Comparison of ENCODE assay signal across 8 cellular contexts in the genomic region with DNA sequence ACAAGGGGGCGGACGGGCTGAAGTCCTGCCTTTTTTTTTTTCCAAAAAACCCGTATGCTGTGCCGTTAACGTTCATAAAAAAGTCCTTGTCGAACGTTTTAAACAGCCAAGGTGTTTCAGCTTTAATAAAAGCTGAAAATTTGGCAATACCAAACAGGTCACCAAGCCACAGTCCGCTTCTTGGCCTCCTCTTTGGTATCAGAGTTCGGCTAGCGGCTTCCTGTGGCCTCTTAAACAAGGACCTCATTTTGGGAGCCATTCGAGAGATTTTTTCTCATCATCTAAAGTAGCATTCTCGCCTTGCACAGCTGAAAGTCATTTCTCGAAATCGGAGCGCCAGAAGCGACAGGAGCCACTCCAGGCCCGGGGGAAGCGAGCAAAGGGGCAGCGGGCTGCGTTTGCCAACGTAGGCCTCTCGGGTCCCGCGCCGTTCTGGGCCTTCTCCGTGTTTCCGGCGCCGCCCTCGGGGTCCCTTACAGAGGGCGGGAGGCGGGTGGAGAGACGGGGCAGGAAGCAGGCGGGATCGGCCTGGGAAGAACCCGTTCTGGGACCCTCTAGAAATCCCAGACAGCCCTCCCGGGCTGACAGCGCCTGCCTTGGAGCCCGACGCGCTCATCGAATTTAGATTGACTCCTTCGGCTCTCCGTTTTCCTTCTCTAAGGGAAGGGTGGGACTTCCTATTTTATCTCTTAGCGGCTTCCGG. TPM values are rescaled to one million over a fixed set of nuclear protein-coding genes. Genes with fewer than 3 reads are reported as not detected.
DNase-seq lines count a peak whose midpoint lies in the region; ATAC-seq and TF ChIP-seq lines count a peak whose summit lies in the region.

No MANE protein-coding gene starts in this region.

- H3K27me3 Mint-ChIP-seq in activated CD4-positive, alpha-beta T cell treated with anti-CD3 and anti-CD28 coated beads, Interleukin-2, amount 10 ng/mL, durations not matched to agents 24 days and 14 days: no peaks in the 10 kb centered on the region

- H3K36me3 Mint-ChIP-seq in activated CD4-positive, alpha-beta T cell treated with anti-CD3 and anti-CD28 coated beads, Interleukin-2, amount 10 ng/mL, durations not matched to agents 24 days and 14 days (ENCODE audit: low read depth): peaks cover 39% of the 10 kb centered on the region

- TF ChIP-seq CTCF in lower lobe of right lung (IDR thresholded peaks at IDR 0.05): no peak

- H3K27ac Mint-ChIP-seq in activated CD4-positive, alpha-beta T cell treated with anti-CD3 and anti-CD28 coated beads, Interleukin-2, amount 10 ng/mL, durations not matched to agents 24 days and 14 days: peak overlapping the region; percentile 99

- ATAC-seq in HG02885 (IDR thresholded peaks at IDR 0.05; ENCODE audit: poor library complexity, unreplicated experiment) (peak; percentile 34), lower lobe of right lung (peak; percentile 74 to 79)

- no peaks in the 10 kb centered on the region for H3K9me3 ChIP-seq in lower lobe of right lung

- H3K4me3 ChIP-seq in lower lobe of right lung: peak overlapping the region; percentile 96

- no peaks in the 10 kb centered on the region for H3K27me3 ChIP-seq in lower lobe of right lung (ENCODE audit: low read depth)

- peak overlapping the region; percentile 99 for H3K27ac ChIP-seq in lower lobe of right lung

- H3K4me1 Mint-ChIP-seq in activated CD4-positive, alpha-beta T cell treated with anti-CD3 and anti-CD28 coated beads, Interleukin-2, amount 10 ng/mL, durations not matched to agents 24 days and 14 days: peaks cover 35% of the 10 kb centered on the region

- peaks cover 33% of the 10 kb centered on the region for H3K4me1 ChIP-seq in lower lobe of right lung

- DNase-seq in NK-92 treated with Interleukin-12 subunit alpha and Interleukin-12 subunit beta, amount 100 ng/mL, for 24 hours (lab: John Stamatoyannopoulos, UW): peak; percentile 67
- DNase-seq in NK-92 (lab: John Stamatoyannopoulos, UW; ENCODE audit: unreplicated experiment) (no peak), NCI-H2196 (lab: John Stamatoyannopoulos, UW; ENCODE audit: unreplicated experiment) (peak; percentile 78), dedifferentiated amniotic fluid mesenchymal stem cell (ENCODE audit: extremely low spot score) (peak; percentile 62), lower lobe of right lung (peak; percentile 84)
- peak; percentile 92 for DNase-seq in activated CD4-positive, alpha-beta T cell treated with anti-CD3 and anti-CD28 coated beads, Interleukin-2, amount 10 ng/mL, durations not matched to agents 24 days and 14 days
- peak; percentile 52 to 57 (median 52) for DNase-seq in stimulated activated CD4-positive, alpha-beta T cell treated with anti-CD3 and anti-CD28 coated beads, TNF-alpha, amount 100 ng/mL, for 4 hours (ENCODE audit: low read depth in 3 of 3)

- H3K4me3 Mint-ChIP-seq in activated CD4-positive, alpha-beta T cell treated with anti-CD3 and anti-CD28 coated beads, Interleukin-2, amount 10 ng/mL, durations not matched to agents 24 days and 14 days: peak overlapping the region; percentile 97

- H3K9me3 Mint-ChIP-seq in activated CD4-positive, alpha-beta T cell treated with anti-CD3 and anti-CD28 coated beads, Interleukin-2, amount 10 ng/mL, durations not matched to agents 24 days and 14 days: no peaks in the 10 kb centered on the region

- H3K36me3 ChIP-seq in lower lobe of right lung: peaks cover 9% of the 10 kb centered on the region

- intact Hi-C loops in activated CD4-positive, alpha-beta T cell treated with anti-CD3 and anti-CD28 coated beads, Interleukin-2, amount 10 ng/mL, durations not matched to agents 24 days and 14 days (cut with micrococcal nuclease): loop anchor here (1.0 to 10.0 kb wide), 8 partner anchors 34 to 612 kb away; a partner anchor contains a TSS
- intact Hi-C loops in lower lobe of right lung (cut with DNase I): no loop called here

RNA-seq across cellular contexts. Expression of a gene that starts 0.6 kb away (rescaled TPM):
- 17.8 and 18.1 TPM in 2 replicates for total RNA-seq in activated CD4-positive, alpha-beta T cell treated with anti-CD3 and anti-CD28 coated beads, Interleukin-2, amount 10 ng/mL, durations not matched to agents 24 days and 14 days
- total RNA-seq in lower lobe of right lung: 16.1 TPM
